In the genomic region with DNA sequence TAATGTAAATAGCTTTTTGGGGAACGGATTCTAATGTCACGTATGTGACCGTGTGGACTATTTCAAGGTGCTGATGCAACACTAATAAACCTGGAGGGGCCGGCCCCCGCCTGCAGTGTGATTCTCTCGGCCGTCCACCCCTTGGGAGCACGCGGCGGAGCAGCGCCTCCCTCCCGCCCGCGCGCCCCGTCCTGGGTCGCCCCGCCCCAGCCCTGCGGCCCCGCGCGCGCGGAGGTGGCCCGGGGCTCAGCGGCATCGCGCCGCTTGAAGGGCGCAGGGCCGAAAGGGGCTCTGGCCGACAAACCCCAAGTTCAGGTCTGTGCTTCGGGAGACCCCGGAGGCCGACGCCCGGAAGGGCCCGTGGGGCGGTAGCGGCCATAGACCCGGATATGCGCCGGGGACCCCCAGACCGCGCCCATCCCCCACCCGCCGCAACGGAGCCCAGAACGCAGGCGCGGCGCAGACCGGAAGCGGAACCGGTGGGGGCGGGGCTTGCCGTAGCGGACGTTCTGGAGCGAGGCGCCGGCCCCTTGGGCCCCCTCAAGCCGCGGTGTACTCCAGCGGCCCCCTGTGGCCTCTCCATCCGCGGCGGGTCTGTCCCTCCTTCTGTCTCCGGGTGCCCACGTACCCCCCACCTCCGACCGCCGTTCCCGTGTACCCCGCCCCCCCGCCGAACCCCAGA, we compare ENCODE assay signal across 8 cellular contexts. TPM values are rescaled to one million over a fixed set of nuclear protein-coding genes. Genes with fewer than 3 reads are reported as not detected.
A peak's percentile ranks its signal among the peaks of the same experiment; 100 is the strongest.
DNase-seq lines count a peak whose midpoint lies in the region; TF ChIP-seq lines count a peak whose summit lies in the region.

Gene TEX22, plus strand, starts transcription at position 495 of the 682 bp plus-strand sequence. CDS start 803 bp downstream, outside the sequence.

- peaks cover 39% of the 10 kb centered on the region for H3K36me3 Mint-ChIP-seq in activated naive CD8-positive, alpha-beta T cell treated with anti-CD3 and anti-CD28 coated beads for 36 hours

- H3K27ac Mint-ChIP-seq in activated naive CD8-positive, alpha-beta T cell treated with anti-CD3 and anti-CD28 coated beads for 36 hours = peak within 1 kb of the TSS; percentile 95

- H3K4me3 ChIP-seq in HEK293 (ENCODE audit: low read depth, low read length) (peak within 1 kb of the TSS; percentile 67), cardiac muscle cell (peak within 1 kb of the TSS; percentile 56), transverse colon (peak within 1 kb of the TSS; percentile 62 to 76 (median 66))

- TF ChIP-seq EP300 in transverse colon (IDR thresholded peaks at IDR 0.05; ENCODE audit: low read depth) = no peak

- H3K36me3 ChIP-seq in HEK293 (ENCODE audit: control insufficient read depth in 2 of 2, insufficient read depth in 1 of 2, low read length in 2 of 2) (peaks cover 0 to 21% of the 10 kb centered on the region in 2 experiments; a peak in 2 of 3 replicates), cardiac muscle cell (no peaks in the 10 kb centered on the region), transverse colon (peaks cover 0 to 6% (median 2%) of the 10 kb centered on the region in 4 donors)

- peak within 1 kb of the TSS; percentile 79; the same call in 1 of the 2 replicates for H3K27ac ChIP-seq in HEK293 (ENCODE audit: extremely low read depth, low read depth, low read length)
- H3K27ac ChIP-seq in cardiac muscle cell = peak within 1 kb of the TSS; percentile 54
- peak within 1 kb of the TSS; percentile 84 to 91 (median 87) for H3K27ac ChIP-seq in transverse colon

- peaks cover 13% of the 10 kb centered on the region for H3K9me3 Mint-ChIP-seq in activated naive CD8-positive, alpha-beta T cell treated with anti-CD3 and anti-CD28 coated beads for 36 hours

- H3K4me1 Mint-ChIP-seq in activated naive CD8-positive, alpha-beta T cell treated with anti-CD3 and anti-CD28 coated beads for 36 hours = peaks cover 14% of the 10 kb centered on the region

- H3K27me3 Mint-ChIP-seq in activated naive CD8-positive, alpha-beta T cell treated with anti-CD3 and anti-CD28 coated beads for 36 hours = no peaks in the 10 kb centered on the region

- no peaks in the 10 kb centered on the region for H3K9me3 ChIP-seq in HEK293 (ENCODE audit: control insufficient read depth, insufficient read depth, low read depth, low read length)
- no peaks in the 10 kb centered on the region for H3K9me3 ChIP-seq in cardiac muscle cell (ENCODE audit: low read depth)
- no peaks in the 10 kb centered on the region for H3K9me3 ChIP-seq in transverse colon

- no peaks in the 10 kb centered on the region for H3K27me3 ChIP-seq in cardiac muscle cell
- H3K27me3 ChIP-seq in transverse colon = no peaks in the 10 kb centered on the region

- peak; percentile 71 for TF ChIP-seq POLR2A in transverse colon (IDR thresholded peaks at IDR 0.05)

- intact Hi-C loops in transverse colon (cut with DNase I; ENCODE audit: low total_unique reads) = no loop called here

- in situ Hi-C loops in transverse colon (cut with MboI; ENCODE audit: low pct_ligation_motif_present in 1 of 4, low pct_unique_long_range_greater_than_20kb in 1 of 4, low sequenced_read_pairs in 3 of 4) = no loop called here

- no peaks in the 10 kb centered on the region for H3K4me1 ChIP-seq in HEK293 (ENCODE audit: control insufficient read depth, insufficient read depth, low read length)
- peaks cover 3% of the 10 kb centered on the region for H3K4me1 ChIP-seq in cardiac muscle cell (ENCODE audit: low read depth)
- H3K4me1 ChIP-seq in transverse colon = peaks cover 11 to 17% (median 15%) of the 10 kb centered on the region in 4 donors

- POLR2A ChIA-PET in HEK293 (lab: Yijun Ruan, JAX) = interaction anchor here (1.0 kb wide), 1 partner anchor 13 kb away, joined by 3 read pairs; no protein-coding TSS in a partner anchor

- TF ChIP-seq CTCF in HEK293 (tag by site-specific recombination; IDR thresholded peaks at IDR 0.05) (peak; percentile 54), cardiac muscle cell (IDR thresholded peaks at IDR 0.05; ENCODE audit: low read depth, low read length) (peak; percentile 4), transverse colon (IDR thresholded peaks at IDR 0.05) (no peak)

- WGBS in transverse colon (ENCODE audit: low coverage in 1 of 2), 2 donors = 1% methylated on average over 13 to 47 of the region's 77 CpGs

- DNase-seq in GM04504 (ENCODE audit: low read depth) (peak; percentile 40), NAMALWA (ENCODE audit: low spot score) (peak; percentile 85), SKM-1 (lab: John Stamatoyannopoulos, UW; ENCODE audit: unreplicated experiment) (peak; percentile 16), cardiac muscle cell (ENCODE audit: low read depth in 1 of 2, low spot score in 1 of 2) (peak; percentile 88 to 91), pons (ENCODE audit: low spot score) (peak; percentile 64), transverse colon (peak; percentile 93)
- peak; percentile 93 for DNase-seq in activated naive CD8-positive, alpha-beta T cell treated with anti-CD3 and anti-CD28 coated beads for 36 hours

- CTCF ChIA-PET in HEK293 (lab: Yijun Ruan, JAX) = interaction anchor here (0.6 to 0.7 kb wide), 3 partner anchors 13 to 352 kb away, joined by 3 to 4 read pairs (median 3); no protein-coding TSS in a partner anchor

- H3K4me3 Mint-ChIP-seq in activated naive CD8-positive, alpha-beta T cell treated with anti-CD3 and anti-CD28 coated beads for 36 hours = peak within 1 kb of the TSS; percentile 93

TF ChIP-seq in HEK293, 187 proteins besides CTCF, POLR2A, EP300 and RAD21 (continues in another document):
- no peak for TF ChIP-seq ZNF157 (tag by site-specific recombination; IDR thresholded peaks at IDR 0.05)
- peak; percentile 20 for TF ChIP-seq ZNF324 (tag by site-specific recombination; IDR thresholded peaks at IDR 0.05)
- peak; percentile 73 for TF ChIP-seq KLF9 (tag by site-specific recombination; IDR thresholded peaks at IDR 0.05; ENCODE audit: low read depth)
- TF ChIP-seq ZSCAN30 (tag by site-specific recombination; IDR thresholded peaks at IDR 0.05) = peak; percentile 91
- TF ChIP-seq ZBTB17 (tag by site-specific recombination; IDR thresholded peaks at IDR 0.05) = peak; percentile 60; the same call in 1 of the 2 replicates
- peak; percentile 34; the same call in 1 of the 2 replicates for TF ChIP-seq ZNF394 (tag by site-specific recombination; IDR thresholded peaks at IDR 0.05; ENCODE audit: borderline replicate concordance)
- no peak for TF ChIP-seq ZNF302 (tag by site-specific recombination; IDR thresholded peaks at IDR 0.05; ENCODE audit: low read depth)
- TF ChIP-seq, protein P1, sequence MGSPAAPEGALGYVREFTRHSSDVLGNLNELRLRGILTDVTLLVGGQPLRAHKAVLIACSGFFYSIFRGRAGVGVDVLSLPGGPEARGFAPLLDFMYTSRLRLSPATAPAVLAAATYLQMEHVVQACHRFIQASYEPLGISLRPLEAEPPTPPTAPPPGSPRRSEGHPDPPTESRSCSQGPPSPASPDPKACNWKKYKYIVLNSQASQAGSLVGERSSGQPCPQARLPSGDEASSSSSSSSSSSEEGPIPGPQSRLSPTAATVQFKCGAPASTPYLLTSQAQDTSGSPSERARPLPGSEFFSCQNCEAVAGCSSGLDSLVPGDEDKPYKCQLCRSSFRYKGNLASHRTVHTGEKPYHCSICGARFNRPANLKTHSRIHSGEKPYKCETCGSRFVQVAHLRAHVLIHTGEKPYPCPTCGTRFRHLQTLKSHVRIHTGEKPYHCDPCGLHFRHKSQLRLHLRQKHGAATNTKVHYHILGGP (tag by site-specific recombination; IDR thresholded peaks at IDR 0.05) = no peak
- no peak for TF ChIP-seq ZNF530 (tag by site-specific recombination; IDR thresholded peaks at IDR 0.05; ENCODE audit: low read depth)
- TF ChIP-seq, protein P2, sequence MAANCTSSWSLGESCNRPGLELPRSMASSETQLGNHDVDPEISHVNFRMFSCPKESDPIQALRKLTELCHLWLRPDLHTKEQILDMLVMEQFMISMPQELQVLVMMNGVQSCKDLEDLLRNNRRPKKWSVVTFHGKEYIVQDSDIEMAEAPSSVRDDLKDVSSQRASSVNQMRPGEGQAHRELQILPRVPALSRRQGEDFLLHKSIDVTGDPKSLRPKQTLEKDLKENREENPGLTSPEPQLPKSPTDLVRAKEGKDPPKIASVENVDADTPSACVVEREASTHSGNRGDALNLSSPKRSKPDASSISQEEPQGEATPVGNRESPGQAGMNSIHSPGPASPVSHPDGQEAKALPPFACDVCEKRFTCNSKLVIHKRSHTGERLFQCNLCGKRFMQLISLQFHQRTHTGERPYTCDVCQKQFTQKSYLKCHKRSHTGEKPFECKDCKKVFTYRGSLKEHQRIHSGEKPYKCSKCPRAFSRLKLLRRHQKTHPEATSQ (tag by site-specific recombination; IDR thresholded peaks at IDR 0.05) = peak; percentile 42; the same call in 1 of the 2 replicates
- peak; percentile 62 for TF ChIP-seq ZNF843 (tag by site-specific recombination; IDR thresholded peaks at IDR 0.05)
- TF ChIP-seq, protein P3, sequence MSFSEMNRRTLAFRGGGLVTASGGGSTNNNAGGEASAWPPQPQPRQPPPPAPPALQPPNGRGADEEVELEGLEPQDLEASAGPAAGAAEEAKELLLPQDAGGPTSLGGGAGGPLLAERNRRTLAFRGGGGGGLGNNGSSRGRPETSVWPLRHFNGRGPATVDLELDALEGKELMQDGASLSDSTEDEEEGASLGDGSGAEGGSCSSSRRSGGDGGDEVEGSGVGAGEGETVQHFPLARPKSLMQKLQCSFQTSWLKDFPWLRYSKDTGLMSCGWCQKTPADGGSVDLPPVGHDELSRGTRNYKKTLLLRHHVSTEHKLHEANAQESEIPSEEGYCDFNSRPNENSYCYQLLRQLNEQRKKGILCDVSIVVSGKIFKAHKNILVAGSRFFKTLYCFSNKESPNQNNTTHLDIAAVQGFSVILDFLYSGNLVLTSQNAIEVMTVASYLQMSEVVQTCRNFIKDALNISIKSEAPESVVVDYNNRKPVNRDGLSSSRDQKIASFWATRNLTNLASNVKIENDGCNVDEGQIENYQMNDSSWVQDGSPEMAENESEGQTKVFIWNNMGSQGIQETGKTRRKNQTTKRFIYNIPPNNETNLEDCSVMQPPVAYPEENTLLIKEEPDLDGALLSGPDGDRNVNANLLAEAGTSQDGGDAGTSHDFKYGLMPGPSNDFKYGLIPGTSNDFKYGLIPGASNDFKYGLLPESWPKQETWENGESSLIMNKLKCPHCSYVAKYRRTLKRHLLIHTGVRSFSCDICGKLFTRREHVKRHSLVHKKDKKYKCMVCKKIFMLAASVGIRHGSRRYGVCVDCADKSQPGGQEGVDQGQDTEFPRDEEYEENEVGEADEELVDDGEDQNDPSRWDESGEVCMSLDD (tag by site-specific recombination; IDR thresholded peaks at IDR 0.05) = peak; percentile 97
- 0 out of 2 replicates have a peak, but pooled peaks have one; percentile 18 for TF ChIP-seq ZNF423 (tag by site-specific recombination; IDR thresholded peaks at IDR 0.05)

RNA-seq across cellular contexts. Expression of gene TEX22, which starts in this region (rescaled TPM):
- total RNA-seq in activated naive CD8-positive, alpha-beta T cell treated with anti-CD3 and anti-CD28 coated beads for 36 hours = 1 to 10 TPM in 1 of 2 experiments, under 1 TPM in 1; 0.56 to 2.1 TPM
- total RNA-seq in cardiac muscle cell (2.5 and 3.7 TPM in 2 replicates), transverse colon (under 1 TPM in 1 of 4 donors, not detected in 3; 0.41 TPM)
- polyA plus RNA-seq in cardiac muscle cell = 3.0 and 4.1 TPM in 2 replicates

Comparison
In these comparisons a context has a peak if more than half of its experiments do, and no peak if none do; other contexts are left out.
1. Peak in every context shown above with its lines: DNase-seq, H3K4me3 ChIP-seq and H3K27ac ChIP-seq.
2. Peak in DNase-seq, H3K4me3 ChIP-seq and H3K27ac ChIP-seq in transverse colon; RNA of the gene not detected or under 1 TPM.
3. DNase-seq: peak in every context shown above with its lines; median percentile 93 in activated naive CD8-positive, alpha-beta T cell treated with anti-CD3 and anti-CD28 coated beads for 36 hours; 93 in transverse colon; 90 in cardiac muscle cell; 85 in NAMALWA; 64 in pons; 40 in GM04504; 16 in SKM-1.
4. CTCF ChIP-seq: peak in HEK293 (single experiment) and cardiac muscle cell (single experiment); none in transverse colon (0 of 5).